Comparison of ENCODE assay signal across 1 cellular context in genomic region chr20:46123482-46124245, GRCh38.
TF ChIP-seq lines count a peak whose summit lies in the region.

No MANE protein-coding gene starts in this region.

TF ChIP-seq in HCT116, 20 proteins besides CTCF, POLR2A, EP300 and RAD21 (continued from another document):
- TF ChIP-seq, protein P1, sequence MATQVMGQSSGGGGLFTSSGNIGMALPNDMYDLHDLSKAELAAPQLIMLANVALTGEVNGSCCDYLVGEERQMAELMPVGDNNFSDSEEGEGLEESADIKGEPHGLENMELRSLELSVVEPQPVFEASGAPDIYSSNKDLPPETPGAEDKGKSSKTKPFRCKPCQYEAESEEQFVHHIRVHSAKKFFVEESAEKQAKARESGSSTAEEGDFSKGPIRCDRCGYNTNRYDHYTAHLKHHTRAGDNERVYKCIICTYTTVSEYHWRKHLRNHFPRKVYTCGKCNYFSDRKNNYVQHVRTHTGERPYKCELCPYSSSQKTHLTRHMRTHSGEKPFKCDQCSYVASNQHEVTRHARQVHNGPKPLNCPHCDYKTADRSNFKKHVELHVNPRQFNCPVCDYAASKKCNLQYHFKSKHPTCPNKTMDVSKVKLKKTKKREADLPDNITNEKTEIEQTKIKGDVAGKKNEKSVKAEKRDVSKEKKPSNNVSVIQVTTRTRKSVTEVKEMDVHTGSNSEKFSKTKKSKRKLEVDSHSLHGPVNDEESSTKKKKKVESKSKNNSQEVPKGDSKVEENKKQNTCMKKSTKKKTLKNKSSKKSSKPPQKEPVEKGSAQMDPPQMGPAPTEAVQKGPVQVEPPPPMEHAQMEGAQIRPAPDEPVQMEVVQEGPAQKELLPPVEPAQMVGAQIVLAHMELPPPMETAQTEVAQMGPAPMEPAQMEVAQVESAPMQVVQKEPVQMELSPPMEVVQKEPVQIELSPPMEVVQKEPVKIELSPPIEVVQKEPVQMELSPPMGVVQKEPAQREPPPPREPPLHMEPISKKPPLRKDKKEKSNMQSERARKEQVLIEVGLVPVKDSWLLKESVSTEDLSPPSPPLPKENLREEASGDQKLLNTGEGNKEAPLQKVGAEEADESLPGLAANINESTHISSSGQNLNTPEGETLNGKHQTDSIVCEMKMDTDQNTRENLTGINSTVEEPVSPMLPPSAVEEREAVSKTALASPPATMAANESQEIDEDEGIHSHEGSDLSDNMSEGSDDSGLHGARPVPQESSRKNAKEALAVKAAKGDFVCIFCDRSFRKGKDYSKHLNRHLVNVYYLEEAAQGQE (IDR thresholded peaks at IDR 0.05; ENCODE audit: low read depth), result no peak
- no peak for TF ChIP-seq ELF1 (IDR thresholded peaks at IDR 0.05; ENCODE audit: borderline replicate concordance, low read depth)
- TF ChIP-seq POLR2AphosphoS5 (IDR thresholded peaks at IDR 0.05; ENCODE audit: low read depth, low read length), result no peak
- TF ChIP-seq CBX3 (IDR thresholded peaks at IDR 0.05; ENCODE audit: low read depth), result no peak
- no peak for TF ChIP-seq SRF (IDR thresholded peaks at IDR 0.05; ENCODE audit: low read depth)
- no peak for TF ChIP-seq SP1 (IDR thresholded peaks at IDR 0.05; ENCODE audit: low read depth)
- no peak for TF ChIP-seq JUND (IDR thresholded peaks at IDR 0.05)
